ENCODE assay signal across 26 cellular contexts in genomic region chr19:30376272-30376671, GRCh38. TPM values are rescaled to one million over a fixed set of nuclear protein-coding genes. Genes with fewer than 3 reads are reported as not detected.
DNase-seq lines count a peak whose midpoint lies in the region; ATAC-seq and TF ChIP-seq lines count a peak whose summit lies in the region.
"Had no signal": no experiment of that assay in that cellular context is flagged by ENCODE, and none has a peak within 500 bp of the region (broad histone marks: within the 10 kb centered on the region; RNA-seq: fewer than 3 reads in every experiment).

No MANE protein-coding gene starts in this region.

- H3K27me3 ChIP-seq in H7 (ENCODE audit: control insufficient read depth, insufficient read depth, low read length), result peaks cover 23% of the 10 kb centered on the region
- H3K27me3 ChIP-seq in WERI-Rb-1 (ENCODE audit: insufficient read depth, low read depth, severe bottlenecking), result no peaks in the 10 kb centered on the region
- H3K27me3 ChIP-seq in endodermal cell (ENCODE audit: control insufficient read depth, insufficient read depth, low read length, poor library complexity, severe bottlenecking), result peaks cover 69% of the 10 kb centered on the region
- peaks cover 44% of the 10 kb centered on the region for H3K27me3 ChIP-seq in neural progenitor cell
- H3K27me3 ChIP-seq in PC-3 (ENCODE audit: low read length), result 0 out of 2 replicates have a peak, but pooled peaks cover under 1% of the 10 kb centered on the region
- H3K27me3 ChIP-seq: BLaER1 treated with 17β-estradiol and CSF1 and Interleukin-3, amounts not matched to agents 10 nM and 100 nM had no signal

- H3K36me3 Mint-ChIP-seq in endodermal cell (ENCODE audit: low read depth) (no peaks in the 10 kb centered on the region), neural progenitor cell (no peaks in the 10 kb centered on the region)
- H3K36me3 Mint-ChIP-seq: IgD-negative memory B cell had no signal

- H3K27me3 Mint-ChIP-seq in endodermal cell (ENCODE audit: insufficient read depth), result peaks cover 57% of the 10 kb centered on the region
- H3K27me3 Mint-ChIP-seq in neural progenitor cell (ENCODE audit: insufficient read depth, low read depth), result peaks cover 26% of the 10 kb centered on the region

- peaks cover 20% of the 10 kb centered on the region for H3F3A ChIP-seq in neural progenitor cell (ENCODE audit: low read depth)
- H3F3A ChIP-seq in PC-3 (ENCODE audit: low read length, unreplicated experiment), result no peaks in the 10 kb centered on the region

- DNase-seq in H7, result peak; percentile 70
- peak; percentile 55 for DNase-seq in WERI-Rb-1
- peak; percentile 74 for DNase-seq in endodermal cell
- DNase-seq in neural progenitor cell (ENCODE audit: low spot score), result no peak
- DNase-seq in epidermal melanocyte (ENCODE audit: insufficient read length, low spot score), result no peak
- DNase-seq in PC-3, result no peak
- no peak for DNase-seq in GM03348 (ENCODE audit: low spot score)
- DNase-seq: AML-193; CD4-positive, alpha-beta T cell; GM23248; MM.1S; NCI-H1417; NCI-H1694; NCI-H2081; NCI-H226; NCI-H510A; NCI-H774; Right ventricle myocardium superior; RPMI8226 had no signal

- H3K36me3 ChIP-seq in H7 (replicated peaks; ENCODE audit: control insufficient read depth, insufficient read depth, low read length), result no peaks in the 10 kb centered on the region
- no peaks in the 10 kb centered on the region for H3K36me3 ChIP-seq in WERI-Rb-1
- no peaks in the 10 kb centered on the region for H3K36me3 ChIP-seq in endodermal cell (ENCODE audit: control insufficient read depth, insufficient read depth, low read length)
- H3K36me3 ChIP-seq in neural progenitor cell, result no peaks in the 10 kb centered on the region
- H3K36me3 ChIP-seq in PC-3 (ENCODE audit: low read depth, low read length), result no peaks in the 10 kb centered on the region
- H3K36me3 ChIP-seq: BLaER1 treated with 17β-estradiol and CSF1 and Interleukin-3, amounts not matched to agents 10 nM and 100 nM; SJSA1 had no signal

- H3K27ac ChIP-seq in WERI-Rb-1 (no peak overlapping the region), endodermal cell (ENCODE audit: low read depth, low read length) (no peak overlapping the region), neural progenitor cell (no peak overlapping the region), PC-3 (ENCODE audit: low read length) (no peak overlapping the region)
- H3K27ac ChIP-seq: A549; BLaER1 treated with 17β-estradiol and CSF1 and Interleukin-3, amounts not matched to agents 10 nM and 100 nM; GM23248; HL-60; KMS-11; SJSA1 had no signal

- 81 to 90% methylated on average over 2 to 4 of the region's 4 CpGs for WGBS in endodermal cell (ENCODE audit: insufficient coverage in 1 of 2, insufficient read length in 1 of 2), 2 experiments

- H3K27ac Mint-ChIP-seq in endodermal cell, result no peak overlapping the region
- H3K27ac Mint-ChIP-seq in neural progenitor cell, result no peak overlapping the region
- H3K27ac Mint-ChIP-seq: CD4-positive, alpha-beta T cell; IgD-negative memory B cell had no signal

- no TSS peak for BruUV-seq in PC-3 (replicated peaks; lab: Mats Ljungman, UMichigan)

- H3K4me3 ChIP-seq in H7 (ENCODE audit: insufficient read depth, low read depth, low read length), result no peak overlapping the region
- no peak overlapping the region for H3K4me3 ChIP-seq in WERI-Rb-1 (ENCODE audit: low read depth, low read length)
- no peak overlapping the region for H3K4me3 ChIP-seq in endodermal cell (ENCODE audit: low read length)
- H3K4me3 ChIP-seq in neural progenitor cell, result no peak overlapping the region
- no peak overlapping the region for H3K4me3 ChIP-seq in PC-3 (ENCODE audit: low read length)
- H3K4me3 ChIP-seq: A549; BLaER1 treated with 17β-estradiol and CSF1 and Interleukin-3, amounts not matched to agents 10 nM and 100 nM; GM23248; SJSA1 had no signal

- no peak overlapping the region for H3K9ac ChIP-seq in endodermal cell (ENCODE audit: extremely low read depth, low read length, poor library complexity, severe bottlenecking)
- H3K9ac ChIP-seq in neural progenitor cell, result no peak overlapping the region
- H3K9ac ChIP-seq in PC-3 (ENCODE audit: low read length), result no peak overlapping the region
- H3K9ac ChIP-seq: BLaER1 treated with 17β-estradiol and CSF1 and Interleukin-3, amounts not matched to agents 10 nM and 100 nM; GM23248; KMS-11 had no signal

- H4K20me1 ChIP-seq in neural progenitor cell (ENCODE audit: low read depth) (no peaks in the 10 kb centered on the region), PC-3 (ENCODE audit: low read length) (no peaks in the 10 kb centered on the region)
- H4K20me1 ChIP-seq: BLaER1 treated with 17β-estradiol and CSF1 and Interleukin-3, amounts not matched to agents 10 nM and 100 nM had no signal

- POLR2A ChIA-PET in PC-3 (lab: Charles Lee; ENCODE audit: unreplicated experiment), result no interaction called here

- peak overlapping the region; percentile 34 for H3K4me3 Mint-ChIP-seq in endodermal cell
- peak overlapping the region; percentile 59 for H3K4me3 Mint-ChIP-seq in neural progenitor cell
- H3K4me3 Mint-ChIP-seq: CD4-positive, alpha-beta T cell; IgD-negative memory B cell had no signal

- H3K9me3 ChIP-seq in WERI-Rb-1 (ENCODE audit: severe bottlenecking), result no peaks in the 10 kb centered on the region
- no peaks in the 10 kb centered on the region for H3K9me3 ChIP-seq in endodermal cell (ENCODE audit: control insufficient read depth, low read length)
- no peaks in the 10 kb centered on the region for H3K9me3 ChIP-seq in neural progenitor cell (ENCODE audit: low read depth)
- no peaks in the 10 kb centered on the region for H3K9me3 ChIP-seq in PC-3 (ENCODE audit: low read length)
- H3K9me3 ChIP-seq: A549, SJSA1 had no signal

- H3K79me2 ChIP-seq in neural progenitor cell (ENCODE audit: low read depth) (no peaks in the 10 kb centered on the region), PC-3 (ENCODE audit: low read length) (no peaks in the 10 kb centered on the region)

- H3K9me3 Mint-ChIP-seq in endodermal cell, result no peaks in the 10 kb centered on the region
- H3K9me3 Mint-ChIP-seq in neural progenitor cell, result no peaks in the 10 kb centered on the region
- H3K9me3 Mint-ChIP-seq: CD4-positive, alpha-beta T cell had no signal

- no peaks in the 10 kb centered on the region for H3K4me1 ChIP-seq in endodermal cell (ENCODE audit: control insufficient read depth, insufficient read depth, low read length)
- H3K4me1 ChIP-seq in neural progenitor cell, result peaks cover 30% of the 10 kb centered on the region
- no peaks in the 10 kb centered on the region for H3K4me1 ChIP-seq in PC-3 (ENCODE audit: insufficient read depth, low read length)
- H3K4me1 ChIP-seq: A549; BLaER1 treated with 17β-estradiol and CSF1 and Interleukin-3, amounts not matched to agents 10 nM and 100 nM had no signal

- no peak for ATAC-seq in GM19395 (IDR thresholded peaks at IDR 0.05; ENCODE audit: unreplicated experiment)
- ATAC-seq in PC-3, result no peak
- ATAC-seq: A549 had no signal

- intact Hi-C loops in PC-3 (cut with micrococcal nuclease), result no loop called here

- CTCF ChIA-PET in PC-3 (lab: Charles Lee), result no interaction called here

- H3K4me2 ChIP-seq in neural progenitor cell, result no peak overlapping the region
- no peak overlapping the region for H3K4me2 ChIP-seq in PC-3 (ENCODE audit: low read length)
- H3K4me2 ChIP-seq: A549; BLaER1 treated with 17β-estradiol and CSF1 and Interleukin-3, amounts not matched to agents 10 nM and 100 nM; KMS-11 had no signal

- H2AFZ ChIP-seq in neural progenitor cell (replicated peaks) (no peak overlapping the region), PC-3 (ENCODE audit: low read length) (no peak overlapping the region)
- H2AFZ ChIP-seq: GM23248 had no signal

- H3K4me1 Mint-ChIP-seq in endodermal cell (peaks cover 10% of the 10 kb centered on the region), neural progenitor cell (peaks cover 18% of the 10 kb centered on the region)
- H3K4me1 Mint-ChIP-seq: IgD-negative memory B cell had no signal

- TF ChIP-seq CTCF in WERI-Rb-1 (IDR thresholded peaks at IDR 0.05; ENCODE audit: low read depth, low read length), result peak; percentile 34; the same call in 1 of the 2 replicates
- TF ChIP-seq CTCF in endodermal cell (conservative IDR thresholded peaks at IDR 0.05), result peak; percentile 45
- TF ChIP-seq CTCF in neural progenitor cell (IDR thresholded peaks at IDR 0.05), result no peak
- TF ChIP-seq CTCF in PC-3 (conservative IDR thresholded peaks at IDR 0.05; ENCODE audit: low read depth, low read length), result no peak

- H3K9me2 ChIP-seq in PC-3 (replicated peaks; ENCODE audit: low read length), result no peaks in the 10 kb centered on the region

RNA-seq across cellular contexts. Expression of gene ZNF536, which starts 4.1 kb away (rescaled TPM):
- total RNA-seq in H7 (2014; rRNA removed; shearing (Covaris generic)), result 0.35 and 0.59 TPM in 2 replicates
- total RNA-seq in endodermal cell, result not detected
- 5.0 TPM for polyA plus RNA-seq in endodermal cell (2013, experiment 1 of 2)
- polyA plus RNA-seq in endodermal cell (2013, experiment 2 of 2), result 4.8 TPM
- total RNA-seq in neural progenitor cell (ENCODE audit: low replicate concordance), result 0.24 and 0.84 TPM in 2 replicates
- not detected in 2 replicates for total RNA-seq in PC-3 (2014; rRNA removed)
- total RNA-seq: CD4-positive, alpha-beta T cell had no signal
- polyA plus RNA-seq: A549, IgD-negative memory B cell had no signal

Comparison
In these comparisons a context has a peak if more than half of its experiments do, and no peak if none do; other contexts are left out.
1. DNase-seq: peak in H7 (single experiment), WERI-Rb-1 (single experiment) and endodermal cell (single experiment); none in neural progenitor cell (single experiment), epidermal melanocyte (single experiment), PC-3 (single experiment) and GM03348 (single experiment).
2. CTCF ChIP-seq: peak in WERI-Rb-1 (single experiment) and endodermal cell (single experiment); none in neural progenitor cell (single experiment) and PC-3 (single experiment).